ENCODE assay signal across 9 cellular contexts in genomic region chr1:99685516-99686180, GRCh38. TPM values are rescaled to one million over a fixed set of nuclear protein-coding genes. Genes with fewer than 3 reads are reported as not detected.
DNase-seq lines count a peak whose midpoint lies in the region; ATAC-seq and TF ChIP-seq lines count a peak whose summit lies in the region.
"Had no signal": no experiment of that assay in that cellular context is flagged by ENCODE, and none has a peak within 500 bp of the region (broad histone marks: within the 10 kb centered on the region; RNA-seq: fewer than 3 reads in every experiment).

No MANE protein-coding gene starts in this region.

- H3K27ac ChIP-seq in HCT116 (ENCODE audit: low read depth, low read length) (no peak overlapping the region), brain microvascular endothelial cell (peak overlapping the region; percentile 57)

- no peaks in the 10 kb centered on the region for H3K9me3 ChIP-seq in HCT116 (ENCODE audit: control insufficient read depth in 1 of 2, insufficient read depth in 1 of 2, low read depth in 1 of 2, low read length in 2 of 2)

- TF ChIP-seq RAD21 in HCT116 (IDR thresholded peaks at IDR 0.05; ENCODE audit: low read depth): peak; percentile 48

- H3K36me3 ChIP-seq in HCT116 (ENCODE audit: control insufficient read depth in 1 of 2, insufficient read depth in 2 of 2, low read length in 2 of 2) (no peaks in the 10 kb centered on the region), brain microvascular endothelial cell (replicated peaks) (no peaks in the 10 kb centered on the region)

- H3K4me3 ChIP-seq in HCT116 (replicated peaks in 1 of 2; ENCODE audit: low read depth in 1 of 2, low read length in 2 of 2): no peak overlapping the region
- H3K4me3 ChIP-seq in brain microvascular endothelial cell (ENCODE audit: low read depth, low read length): no peak overlapping the region

- CTCF ChIA-PET in HCT116 (lab: Charles Lee): interaction anchor here (0.9 to 1.4 kb wide), 13 partner anchors 9 to 936 kb away, joined by 3 to 10 read pairs (median 4); no protein-coding TSS in a partner anchor

- BruUV-seq in HCT116 (replicated peaks; lab: Mats Ljungman, UMichigan): no TSS peak

- RAD21 ChIA-PET in HCT116 (lab: Charles Lee; ENCODE audit: low non-redundant PET in 1 of 2, low total read pairs in 2 of 2, uncharacterized antibody in 2 of 2, unreplicated experiment in 2 of 2): no interaction called here

- H3K27me3 ChIP-seq in HCT116 (ENCODE audit: insufficient read depth, low read length) (no peaks in the 10 kb centered on the region), brain microvascular endothelial cell (replicated peaks) (no peaks in the 10 kb centered on the region)

- no peaks in the 10 kb centered on the region for H4K20me1 ChIP-seq in HCT116 (ENCODE audit: insufficient read depth)

- H3K9ac ChIP-seq in HCT116 (ENCODE audit: low read length): no peak overlapping the region

- peak overlapping the region; percentile 16; the same call in 1 of the 2 replicates for H3K4me2 ChIP-seq in HCT116 (ENCODE audit: low read length)

- intact Hi-C loops in HCT116 (cut with micrococcal nuclease): loop anchor here (5.0 kb wide), 2 partner anchors 508 to 893 kb away; no protein-coding TSS in a partner anchor

- no peak for TF ChIP-seq POLR2A in HCT116 (IDR thresholded peaks at IDR 0.05; ENCODE audit: borderline replicate concordance, extremely low read depth, insufficient read depth, insufficient read length)

- in situ Hi-C loops in SK-MEL-5 (cut with HindIII; ENCODE audit: low pct_unique_long_range_greater_than_20kb, low sequenced_read_pairs) (no loop called here), brain microvascular endothelial cell (cut with HindIII; ENCODE audit: low pct_ligation_motif_present, low sequenced_read_pairs) (no loop called here)

- TF ChIP-seq CTCF in HCT116 (IDR thresholded peaks at IDR 0.05 in 2 of 3, conservative IDR thresholded peaks at IDR 0.05 in 1 of 3; ENCODE audit: borderline replicate concordance in 1 of 3, insufficient read depth in 1 of 3, low read depth in 2 of 3, low read length in 2 of 3): peak; percentile 18 to 74 (median 70); a peak in 5 of 6 replicates
- peak; percentile 70 for TF ChIP-seq CTCF in brain microvascular endothelial cell (IDR thresholded peaks at IDR 0.05; ENCODE audit: low read depth, low read length, missing control alignments)

- POLR2A ChIA-PET in HCT116 (lab: Charles Lee): no interaction called here

- peak overlapping the region; percentile 46 for H2AFZ ChIP-seq in HCT116 (ENCODE audit: low read depth, low read length, poor library complexity, severe bottlenecking)

- no peaks in the 10 kb centered on the region for H3K79me2 ChIP-seq in HCT116 (ENCODE audit: insufficient read depth, low read length)

- peak; percentile 97 for ATAC-seq in HCT116
- ATAC-seq: CD8-positive, alpha-beta T cell had no signal

- H3K9me2 ChIP-seq in HCT116 (ENCODE audit: insufficient read depth): no peaks in the 10 kb centered on the region

- peaks cover 0 to 14% of the 10 kb centered on the region in 2 experiments; a peak in 3 of 4 replicates for H3K4me1 ChIP-seq in HCT116 (ENCODE audit: control insufficient read depth in 1 of 2, insufficient read depth in 2 of 2, low read length in 2 of 2)

- peak; percentile 29 for DNase-seq in NCI-H146 (lab: John Stamatoyannopoulos, UW)
- DNase-seq in NCI-H146 treated with DMSO at 0.1 percent for 48 hours (lab: John Stamatoyannopoulos, UW; ENCODE audit: unreplicated experiment): no peak
- DNase-seq in HCT116 (ENCODE audit: low read depth, low spot score): peak; percentile 57
- peak; percentile 89 for DNase-seq in M059J (ENCODE audit: low read depth)
- DNase-seq in SK-MEL-5 (ENCODE audit: low read depth, low spot score): peak; percentile 90
- DNase-seq in brain microvascular endothelial cell: peak; percentile 90
- DNase-seq in iris pigment epithelial cell (ENCODE audit: low read depth): peak; percentile 82
- peak; percentile 15 to 23 for DNase-seq in stimulated activated CD4-positive, alpha-beta T cell treated with anti-CD3 and anti-CD28 coated beads, Interleukin-15, amount 100 ng/mL, for 48 hours (ENCODE audit: low read depth in 2 of 2)

TF ChIP-seq in HCT116, 20 proteins besides CTCF, POLR2A, EP300 and RAD21:
- TF ChIP-seq FOSL1 (IDR thresholded peaks at IDR 0.05; ENCODE audit: low read depth) (no peak), YY1 (IDR thresholded peaks at IDR 0.05; ENCODE audit: extremely low read depth, insufficient replicate concordance, low read depth, low read length) (peak; percentile 8)

RNA-seq across cellular contexts. Expression of gene PALMD, which starts 39.7 kb away (rescaled TPM):
- 0.12 TPM for total RNA-seq in HCT116 (2021; ENCODE audit: unreplicated experiment)
- polyA plus RNA-seq in HCT116 (2012): 0.04 TPM in 1 of 2 replicates, not detected in the other
- 10.2 and 11.7 TPM in 2 replicates for total RNA-seq in M059J (2014; rRNA removed; shearing (Covaris generic))
- total RNA-seq in SK-MEL-5 (2014; rRNA removed; shearing (Covaris generic)): 0.11 and 0.40 TPM in 2 replicates
- 0.25 and 0.30 TPM in 2 replicates for polyA plus RNA-seq in SK-MEL-5 (2015; cell fraction: cytosol; rRNA removed)
- polyA plus RNA-seq in SK-MEL-5 (2015; cell fraction: nucleus; rRNA removed): 0.33 and 0.38 TPM in 2 replicates
- total RNA-seq: CD8-positive, alpha-beta T cell had no signal
